8 cellular contexts compared by ENCODE assay signal in the genomic region with DNA sequence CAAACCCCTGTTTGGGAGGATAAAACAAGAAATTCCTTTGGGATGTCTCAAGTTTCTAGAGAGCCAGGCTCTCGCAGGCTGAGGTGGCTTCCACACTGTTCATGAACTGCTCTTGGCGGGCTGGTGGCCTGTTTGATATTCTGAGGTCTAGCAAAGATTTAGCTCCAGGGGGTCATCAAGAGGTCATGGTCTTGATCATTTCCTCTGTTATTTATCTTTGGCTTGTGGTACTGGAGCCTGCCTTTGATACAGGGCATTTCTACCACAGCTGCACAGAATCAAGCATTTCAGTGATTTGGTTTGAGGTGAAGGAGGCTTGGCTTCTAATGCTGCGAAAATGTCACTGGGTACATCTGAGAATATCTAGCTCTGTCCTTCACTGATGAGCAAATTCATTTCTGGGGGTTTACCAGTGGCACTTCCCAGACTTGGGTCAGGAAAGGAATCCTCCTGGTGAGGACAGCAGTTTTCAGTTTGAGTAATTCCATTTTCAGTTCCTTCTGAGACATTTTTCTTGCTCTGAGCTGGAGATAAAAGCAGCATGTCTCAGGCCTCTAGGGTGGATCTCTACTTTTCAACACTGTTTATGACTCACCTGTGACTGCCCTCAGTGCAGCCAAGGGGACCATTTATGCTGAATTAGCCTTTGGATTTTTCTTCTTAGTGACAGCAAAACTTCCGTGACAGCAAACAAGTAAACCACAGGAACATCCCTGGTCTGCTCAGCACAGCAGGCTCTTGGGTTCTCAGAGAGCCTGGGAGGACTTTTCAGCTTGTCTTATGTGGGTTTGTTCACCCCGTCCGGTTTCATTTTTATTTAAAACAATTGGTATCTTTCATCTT.
DNase-seq lines count a peak whose midpoint lies in the region; ATAC-seq and TF ChIP-seq lines count a peak whose summit lies in the region.

No MANE protein-coding gene starts in this region.

- no peak overlapping the region for H4K91ac ChIP-seq in mesenchymal stem cell (ENCODE audit: low read length)

- H3K4me3 ChIP-seq in Loucy (ENCODE audit: low read length, poor library complexity, severe bottlenecking) = no peak overlapping the region
- no peak overlapping the region for H3K4me3 ChIP-seq in mesenchymal stem cell (ENCODE audit: insufficient read depth in 1 of 2, low read depth in 1 of 2, low read length in 2 of 2)
- H3K4me3 ChIP-seq in BE2C (ENCODE audit: low read depth, low read length) = no peak overlapping the region

- no peak overlapping the region for H2AFZ ChIP-seq in Loucy (ENCODE audit: low read length)
- no peak overlapping the region for H2AFZ ChIP-seq in mesenchymal stem cell (ENCODE audit: low read depth, low read length)

- TF ChIP-seq CTCF in GM13977 (IDR thresholded peaks at IDR 0.05; ENCODE audit: extremely low read depth, insufficient read depth, missing control alignments) = no peak
- TF ChIP-seq CTCF in Loucy (conservative IDR thresholded peaks at IDR 0.05; ENCODE audit: low read length) = no peak
- TF ChIP-seq CTCF in BE2C (IDR thresholded peaks at IDR 0.05; ENCODE audit: low read depth, low read length) = no peak

- no peak overlapping the region for H3K9ac ChIP-seq in Loucy (ENCODE audit: low read depth, low read length, poor library complexity, severe bottlenecking)
- H3K9ac ChIP-seq in mesenchymal stem cell (ENCODE audit: low read length) = no peak overlapping the region

- H4K20me1 ChIP-seq in Loucy (ENCODE audit: insufficient read depth, low read length, poor library complexity, severe bottlenecking) = peaks cover 57% of the 10 kb centered on the region

- peaks cover 94% of the 10 kb centered on the region for H3K79me2 ChIP-seq in Loucy (ENCODE audit: insufficient read depth, low read length)

- no peak overlapping the region for H3K27ac ChIP-seq in mesenchymal stem cell (ENCODE audit: low read length, poor library complexity, severe bottlenecking)

- H3K36me3 ChIP-seq in Loucy (ENCODE audit: insufficient read depth, low read length) (peaks cover 40% of the 10 kb centered on the region; the same call in 1 of the 2 replicates), mesenchymal stem cell (ENCODE audit: control insufficient read depth in 1 of 2, insufficient read depth in 2 of 2, low read depth in 1 of 2, low read length in 2 of 2) (no peaks in the 10 kb centered on the region), BE2C (no peaks in the 10 kb centered on the region)

- H3K79me1 ChIP-seq in mesenchymal stem cell (replicated peaks; ENCODE audit: low read length, poor library complexity, severe bottlenecking) = no peaks in the 10 kb centered on the region

- H3K9me3 ChIP-seq in Loucy (ENCODE audit: insufficient read depth, low read depth, low read length) = no peaks in the 10 kb centered on the region
- H3K9me3 ChIP-seq in mesenchymal stem cell (ENCODE audit: control insufficient read depth, low read length) = no peaks in the 10 kb centered on the region
- H3K9me3 ChIP-seq in BE2C = no peaks in the 10 kb centered on the region

- no peaks in the 10 kb centered on the region for H3K9me2 ChIP-seq in Loucy (replicated peaks; ENCODE audit: low read depth, low read length)

- H4K8ac ChIP-seq in mesenchymal stem cell (ENCODE audit: low read length) = no peak overlapping the region

- no peak overlapping the region for H3K4ac ChIP-seq in mesenchymal stem cell (ENCODE audit: low read depth in 1 of 2, low read length in 2 of 2)

- no peak overlapping the region for H2BK5ac ChIP-seq in mesenchymal stem cell (ENCODE audit: low read depth, low read length, poor library complexity, severe bottlenecking)

- no peak overlapping the region for H2BK15ac ChIP-seq in mesenchymal stem cell (ENCODE audit: low read depth, poor library complexity, severe bottlenecking)

- H3K4me1 ChIP-seq in Loucy (ENCODE audit: insufficient read depth, low read length, poor library complexity, severe bottlenecking) = peaks cover 24% of the 10 kb centered on the region
- H3K4me1 ChIP-seq in mesenchymal stem cell (ENCODE audit: control insufficient read depth, insufficient read depth, low read depth, low read length) = peaks cover 11% of the 10 kb centered on the region
- peaks cover 6% of the 10 kb centered on the region; the same call in 1 of the 2 replicates for H3K4me1 ChIP-seq in BE2C

- no peak overlapping the region for H2BK12ac ChIP-seq in mesenchymal stem cell (ENCODE audit: low read length in 2 of 2)

- ATAC-seq in GM21737 (IDR thresholded peaks at IDR 0.05; ENCODE audit: unreplicated experiment) = peak; percentile 88

- H3K27me3 ChIP-seq in Loucy (ENCODE audit: insufficient read depth, low read length, poor library complexity, severe bottlenecking) (no peaks in the 10 kb centered on the region), mesenchymal stem cell (ENCODE audit: control insufficient read depth in 1 of 2, insufficient read depth in 1 of 2, low read length in 2 of 2) (no peaks in the 10 kb centered on the region), BE2C (no peaks in the 10 kb centered on the region)

- no peak overlapping the region for H3K23ac ChIP-seq in mesenchymal stem cell (ENCODE audit: low read length in 2 of 2)

- in situ Hi-C loops in GM13977 (cut with MboI; ENCODE audit: low pct_unique_long_range_greater_than_20kb, low sequenced_read_pairs, unreplicated experiment) = loop anchor here (5.0 kb wide), 1 partner anchor 116 kb away; no protein-coding TSS in a partner anchor

- H2AK5ac ChIP-seq in mesenchymal stem cell (ENCODE audit: low read length, severe bottlenecking) = no peak overlapping the region

- DNase-seq in GM13977 (ENCODE audit: low spot score) = peak; percentile 43
- DNase-seq in activated gamma-delta T cell treated with anti-CD3 and anti-CD28 coated beads, Interleukin-2, amount 50 U/mL, for 16 hours (ENCODE audit: low read depth) = peak; percentile 11
- peak; percentile 63 for DNase-seq in mesenchymal stem cell
- DNase-seq in NCI-H2227 (lab: John Stamatoyannopoulos, UW; ENCODE audit: unreplicated experiment) = no peak
- DNase-seq in BE2C = no peak
- no peak for DNase-seq in hippocampal formation (lab: John Stamatoyannopoulos, UW)

- no peak overlapping the region for H2BK120ac ChIP-seq in mesenchymal stem cell (ENCODE audit: low read depth, low read length)

- H3F3A ChIP-seq in Loucy (ENCODE audit: low read depth) = no peaks in the 10 kb centered on the region

- peak overlapping the region in 1 of 2 experiments; percentile 3 for H3K18ac ChIP-seq in mesenchymal stem cell (ENCODE audit: low read depth in 1 of 2, low read length in 2 of 2)

- no peak overlapping the region for H3K14ac ChIP-seq in mesenchymal stem cell (ENCODE audit: low read length in 2 of 2)

- 84% methylated on average over 6 of the region's 6 CpGs for WGBS in mesenchymal stem cell

- H3K4me2 ChIP-seq in Loucy (ENCODE audit: low read depth, low read length, poor library complexity, severe bottlenecking) (peak overlapping the region; percentile 38), mesenchymal stem cell (ENCODE audit: low read length, poor library complexity, severe bottlenecking) (no peak overlapping the region)

Comparison
In these comparisons a context has a peak if more than half of its experiments do, and no peak if none do; other contexts are left out.
1. DNase-seq: peak in GM13977 (single experiment), activated gamma-delta T cell treated with anti-CD3 and anti-CD28 coated beads, Interleukin-2, amount 50 U/mL, for 16 hours (single experiment) and mesenchymal stem cell (single experiment); none in NCI-H2227 (single experiment), BE2C (single experiment) and hippocampal formation (0 of 2).